Comparison of ENCODE assay signal across 25 cellular contexts in the genomic region with DNA sequence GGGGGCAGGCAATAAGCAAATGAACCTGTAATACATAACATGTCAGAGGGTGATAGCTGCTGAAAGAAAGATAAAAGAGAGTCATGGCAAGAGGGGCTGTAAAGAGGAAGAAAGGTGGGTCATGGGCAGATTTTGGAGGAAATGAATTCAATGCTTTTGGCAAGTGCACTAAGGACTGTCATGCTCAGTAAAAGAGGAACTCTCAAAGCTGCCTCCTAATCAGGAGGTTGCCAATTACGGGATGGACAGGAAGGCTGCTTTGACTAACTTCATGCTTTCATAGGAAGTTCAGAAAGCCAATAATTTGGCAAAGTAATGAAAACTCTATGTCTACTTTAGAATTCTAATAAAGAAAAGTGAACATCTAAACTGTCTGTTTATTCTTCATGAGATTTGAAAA.
"Had no signal": no experiment of that assay in that cellular context is flagged by ENCODE, and none has a peak within 500 bp of the region (broad histone marks: within the 10 kb centered on the region; RNA-seq: fewer than 3 reads in every experiment).

No MANE protein-coding gene starts in this region.

- H3K27me3 ChIP-seq: adrenal gland had no signal

- H3K9me3 ChIP-seq: adrenal gland, SJSA1 had no signal

- ATAC-seq: activated T-cell treated with anti-CD3 and anti-CD28 coated beads, Interleukin-2, amount 50 U/mL, for 72 hours; PC-3; SK-N-SH treated with all-trans-retinoic acid at 6 μM for 48 hours had no signal

- FAIRE-seq: colon, RCC 7860 had no signal

- H3K4me1 ChIP-seq: adrenal gland, SJSA1 had no signal

- H3K4me3 ChIP-seq: adrenal gland, SJSA1 had no signal

- H3K36me3 ChIP-seq: adrenal gland, SJSA1 had no signal

- DNase-seq: activated B cell treated with CpG ODN at 0.5 μM for 24 hours; activated CD4-positive, alpha-beta memory T cell treated with anti-CD3 and anti-CD28 coated beads, Interleukin-2, amount 10 ng/mL, durations not matched to agents 7 days and 5 days; activated CD4-positive, alpha-beta T cell treated with anti-CD3 and anti-CD28 coated beads, Interleukin-2, amount 50 U/mL, for 1 hour; activated naive CD4-positive, alpha-beta T cell treated with anti-CD3 and anti-CD28 coated beads, Interleukin-2, amount 50 U/mL, for 16 hours; activated naive CD8-positive, alpha-beta T cell treated with anti-CD3 and anti-CD28 coated beads, Interleukin-2, amount 10 ng/mL, durations not matched to agents 7 days and 5 days; activated T-cell treated with anti-CD3 and anti-CD28 coated beads for 4 hours; activated T-cell treated with anti-CD3 and anti-CD28 coated beads, Interleukin-2, amount 50 U/mL, for 72 hours; adrenal gland; anterior cingulate cortex; cerebellar nuclear complex; MM.1S; NCI-H1048; NCI-H146; NCI-H2029; NCI-H345; NCI-H510A; NCI-H526 treated with DMSO at 0.1 percent for 48 hours; NCI-H82; PC-3; SHP77; T-helper 1 cell had no signal

- H3K27ac ChIP-seq: adrenal gland, SJSA1 had no signal
